ENCODE assay signal across 13 cellular contexts in genomic region chr14:43042408-43042807, GRCh38.
"Had no signal": no experiment of that assay in that cellular context is flagged by ENCODE, and none has a peak within 500 bp of the region (broad histone marks: within the 10 kb centered on the region; RNA-seq: fewer than 3 reads in every experiment).

No MANE protein-coding gene starts in this region.

- H3K36me3 ChIP-seq: cardiac muscle cell, esophagus muscularis mucosa, upper lobe of right lung had no signal

- H3K9me3 Mint-ChIP-seq: activated naive CD4-positive, alpha-beta T cell treated with anti-CD3 and anti-CD28 coated beads for 36 hours; stimulated activated naive CD8-positive, alpha-beta T cell treated with anti-CD3 and anti-CD28 coated beads, Interleukin-15, Interleukin-2, amounts not matched to agents 100 ng/mL and 50 ng/mL, for 24 hours had no signal

- H3K4me1 ChIP-seq: esophagus muscularis mucosa, upper lobe of right lung had no signal

- H3K36me3 Mint-ChIP-seq: natural killer cell treated with Interleukin-12 subunit alpha and Interleukin-12 subunit beta and Interleukin-15 and Interleukin-18, amount 100 ng/mL, for 72 hours; WTC11 had no signal

- H3K4me1 Mint-ChIP-seq: immature natural killer cell, WTC11 had no signal

- H3K4me3 Mint-ChIP-seq: activated naive CD4-positive, alpha-beta T cell treated with anti-CD3 and anti-CD28 coated beads for 36 hours; activated T-helper 1 cell treated with anti-CD3 and anti-CD28 coated beads, Interleukin-12 subunit alpha, Interleukin-12 subunit beta, Interleukin-2, Interleukin-4 antibody, amounts not matched to agents 30 ng/mL and 10 ng/mL and 1 ng/mL, durations not matched to agents 14 hours and 24 hours and 36 hours; immature natural killer cell; natural killer cell treated with Interleukin-12 subunit alpha and Interleukin-12 subunit beta and Interleukin-15 and Interleukin-18, amount 100 ng/mL, for 72 hours; stimulated activated naive CD8-positive, alpha-beta T cell treated with anti-CD3 and anti-CD28 coated beads, Interleukin-15, Interleukin-2, amounts not matched to agents 100 ng/mL and 50 ng/mL, for 24 hours; WTC11 had no signal

- ATAC-seq: left colon; natural killer cell treated with Interleukin-12 subunit alpha and Interleukin-12 subunit beta and Interleukin-15 and Interleukin-18, amount 100 ng/mL, for 72 hours; upper lobe of right lung; WTC11 had no signal

- H3K27ac ChIP-seq: cardiac muscle cell, esophagus muscularis mucosa, upper lobe of right lung had no signal

- H3K9me3 ChIP-seq: esophagus muscularis mucosa, upper lobe of right lung had no signal

- H3K4me3 ChIP-seq: cardiac muscle cell, esophagus muscularis mucosa, upper lobe of right lung had no signal

- H3K27me3 Mint-ChIP-seq: natural killer cell treated with Interleukin-12 subunit alpha and Interleukin-12 subunit beta and Interleukin-15 and Interleukin-18, amount 100 ng/mL, for 72 hours; stimulated activated naive CD8-positive, alpha-beta T cell treated with anti-CD3 and anti-CD28 coated beads, Interleukin-15, Interleukin-2, amounts not matched to agents 100 ng/mL and 50 ng/mL, for 24 hours had no signal

- H3K27me3 ChIP-seq: cardiac muscle cell, esophagus muscularis mucosa, upper lobe of right lung had no signal

- DNase-seq: activated CD4-positive, alpha-beta T cell treated with anti-CD3 and anti-CD28 coated beads for 48 hours; activated naive CD4-positive, alpha-beta T cell treated with anti-CD3 and anti-CD28 coated beads for 36 hours; immature natural killer cell; left colon; stimulated activated CD4-positive, alpha-beta T cell treated with anti-CD3 and anti-CD28 coated beads, Interleukin-15, amount 100 ng/mL, for 24 hours; stimulated activated CD4-positive, alpha-beta T cell treated with anti-CD3 and anti-CD28 coated beads, Interleukin-4, amount 100 ng/mL, for 24 hours; upper lobe of right lung had no signal

- H3K27ac Mint-ChIP-seq: activated naive CD4-positive, alpha-beta T cell treated with anti-CD3 and anti-CD28 coated beads for 36 hours; activated T-helper 1 cell treated with anti-CD3 and anti-CD28 coated beads, Interleukin-12 subunit alpha, Interleukin-12 subunit beta, Interleukin-2, Interleukin-4 antibody, amounts not matched to agents 30 ng/mL and 10 ng/mL and 1 ng/mL, durations not matched to agents 14 hours and 24 hours and 36 hours; immature natural killer cell; natural killer cell treated with Interleukin-12 subunit alpha and Interleukin-12 subunit beta and Interleukin-15 and Interleukin-18, amount 100 ng/mL, for 72 hours; stimulated activated naive CD8-positive, alpha-beta T cell treated with anti-CD3 and anti-CD28 coated beads, Interleukin-15, Interleukin-2, amounts not matched to agents 100 ng/mL and 50 ng/mL, for 24 hours; WTC11 had no signal
